Comparison of ENCODE assay signal across 17 cellular contexts in the genomic region with DNA sequence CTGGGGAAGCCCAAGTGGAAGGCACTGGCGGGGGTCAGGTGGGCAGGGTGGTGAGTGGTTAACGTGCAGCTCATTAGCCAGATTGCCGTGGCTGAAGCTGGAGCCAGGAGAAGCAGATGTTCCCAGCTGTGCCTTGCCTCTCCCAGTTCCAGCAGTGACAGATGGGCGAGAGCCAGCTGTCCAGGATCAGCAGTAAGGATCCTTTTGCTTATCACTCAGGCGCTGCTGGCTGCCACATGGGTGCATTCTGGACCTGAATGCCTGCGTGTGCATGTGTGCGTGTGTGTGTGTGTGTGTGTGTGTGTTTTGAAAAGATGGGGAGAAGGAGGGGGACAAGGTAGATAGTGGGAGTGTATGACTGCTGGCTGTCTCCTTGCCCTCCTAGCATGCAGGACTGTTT. TPM values are rescaled to one million over a fixed set of nuclear protein-coding genes. Genes with fewer than 3 reads are reported as not detected.
DNase-seq lines count a peak whose midpoint lies in the region; ATAC-seq and TF ChIP-seq lines count a peak whose summit lies in the region.
"Had no signal": no experiment of that assay in that cellular context is flagged by ENCODE, and none has a peak within 500 bp of the region (broad histone marks: within the 10 kb centered on the region; RNA-seq: fewer than 3 reads in every experiment).

No MANE protein-coding gene starts in this region.

- no peak overlapping the region for H3K4me3 ChIP-seq in H7 (ENCODE audit: insufficient read depth, low read depth, low read length)
- H3K4me3 ChIP-seq in heart left ventricle = no peak overlapping the region
- peak overlapping the region; percentile 100 for H3K4me3 ChIP-seq in parathyroid adenoma (ENCODE audit: low read depth, low read length)
- H3K4me3 ChIP-seq: GM12878, PC-9, right lobe of liver had no signal

- H3K27me3 ChIP-seq in H7 (ENCODE audit: control insufficient read depth, insufficient read depth, low read length) (no peaks in the 10 kb centered on the region), heart left ventricle (peaks cover 0 to 9% (median 0%) of the 10 kb centered on the region in 9 donors), parathyroid adenoma (ENCODE audit: control insufficient read depth, insufficient read depth, low read length) (no peaks in the 10 kb centered on the region)
- H3K27me3 ChIP-seq: right lobe of liver had no signal

- H3K79me2 ChIP-seq in parathyroid adenoma = peaks cover 11% of the 10 kb centered on the region

- peak; percentile 29 to 82 (median 70) for ATAC-seq in heart left ventricle
- ATAC-seq in HG02623 (IDR thresholded peaks at IDR 0.05; ENCODE audit: unreplicated experiment) = no peak
- ATAC-seq in HG03175 (IDR thresholded peaks at IDR 0.05; ENCODE audit: unreplicated experiment) = no peak
- ATAC-seq: GM12878, left colon, right lobe of liver had no signal

- peaks cover 0 to 30% (median 16%) of the 10 kb centered on the region in 12 donors for H3K4me1 ChIP-seq in heart left ventricle
- H3K4me1 ChIP-seq in parathyroid adenoma = peaks cover 12% of the 10 kb centered on the region

- H3K4me2 ChIP-seq in parathyroid adenoma (ENCODE audit: low read length) = peak overlapping the region; percentile 97
- H3K4me2 ChIP-seq: PC-9 had no signal

- TF ChIP-seq CTCF in heart left ventricle (IDR thresholded peaks at IDR 0.05) (no peak), parathyroid adenoma (IDR thresholded peaks at IDR 0.05) (no peak)

- DNase-seq in H7 = peak; percentile 41
- DNase-seq in NCI-H2171 treated with DMSO at 0.1 percent for 48 hours (lab: John Stamatoyannopoulos, UW) = peak; percentile 77
- peak; percentile 54 to 90 (median 79) for DNase-seq in heart left ventricle
- no peak for DNase-seq in globus pallidus (ENCODE audit: low spot score)
- DNase-seq in LoVo (ENCODE audit: low spot score) = no peak
- DNase-seq: activated CD4-positive, CD25-positive, alpha-beta regulatory T cell; naive B cell; NCI-H345; stimulated activated CD4-positive, alpha-beta T cell treated with anti-CD3 and anti-CD28 coated beads, Interleukin-4, amount 100 ng/mL, for 1 hour had no signal

- H3K27ac ChIP-seq in heart left ventricle = no peak overlapping the region
- H3K27ac ChIP-seq in parathyroid adenoma = no peak overlapping the region
- H3K27ac ChIP-seq: epithelial cell of prostate, PC-9, right lobe of liver had no signal

- TF ChIP-seq POLR2A in heart left ventricle (IDR thresholded peaks at IDR 0.05) = no peak

- H3K9ac ChIP-seq in parathyroid adenoma = no peak overlapping the region

- intact Hi-C loops in heart left ventricle (cut with DNase I) = loop anchor here in 1 of 10 donors (5.0 kb wide), 1 partner anchor 158 kb away; no protein-coding TSS in a partner anchor

- WGBS in heart left ventricle, 4 donors = 40 to 52% (median 44%) methylated on average over 6 to 7 of the region's 7 CpGs

- H3K9me3 ChIP-seq in heart left ventricle (no peaks in the 10 kb centered on the region), parathyroid adenoma (ENCODE audit: control insufficient read depth, low read length) (no peaks in the 10 kb centered on the region)
- H3K9me3 ChIP-seq: right lobe of liver had no signal

- peaks cover 24% of the 10 kb centered on the region for H3K36me3 ChIP-seq in H7 (replicated peaks; ENCODE audit: control insufficient read depth, insufficient read depth, low read length)
- no peaks in the 10 kb centered on the region for H3K36me3 ChIP-seq in heart left ventricle
- peaks cover 18% of the 10 kb centered on the region for H3K36me3 ChIP-seq in parathyroid adenoma (ENCODE audit: control insufficient read depth, insufficient read depth, low read length)
- H3K36me3 ChIP-seq: right lobe of liver had no signal

- H2AFZ ChIP-seq in parathyroid adenoma = no peak overlapping the region
- H2AFZ ChIP-seq: PC-9 had no signal

RNA-seq across cellular contexts. Expression of a gene that starts 3.5 kb away (rescaled TPM):
- total RNA-seq in H7 (2014; rRNA removed; shearing (Covaris generic)) = 176 and 189 TPM in 2 replicates
- total RNA-seq in heart left ventricle = under 1 TPM in 3 of 9 donors, not detected in 6; 0.06 to 0.51 (median 0.48) TPM
- under 1 TPM in 1 of 2 donors, not detected in 1; 0.04 TPM for polyA plus RNA-seq in heart left ventricle

RNA-seq across cellular contexts. Expression of a gene that starts 24.0 kb away (rescaled TPM):
- total RNA-seq in H7 (2014; rRNA removed; shearing (Covaris generic)) = 84.6 and 97.1 TPM in 2 replicates
- 100 to 1,000 TPM in 4 of 9 donors, 10 to 100 TPM in 5; 59.6 to 217 (median 79.4) TPM for total RNA-seq in heart left ventricle
- 100 to 1,000 TPM in 1 of 2 donors, 10 to 100 TPM in 1; 55.9 to 156 TPM for polyA plus RNA-seq in heart left ventricle

RNA-seq across cellular contexts. Expression of a gene that starts 38.1 kb away (rescaled TPM):
- not detected in 2 replicates for total RNA-seq in H7 (2014; rRNA removed; shearing (Covaris generic))
- total RNA-seq in heart left ventricle = not detected
- polyA plus RNA-seq in heart left ventricle = not detected
- total RNA-seq: GM12878, left colon, PC-9 had no signal
- polyA plus RNA-seq: GM12878 had no signal

RNA-seq across cellular contexts. Expression of a gene that starts 42.6 kb away (rescaled TPM):
- 11.9 and 16.9 TPM in 2 replicates for total RNA-seq in H7 (2014; rRNA removed; shearing (Covaris generic))
- under 1 TPM; 0.15 to 0.79 (median 0.42) TPM for total RNA-seq in heart left ventricle
- polyA plus RNA-seq in heart left ventricle = under 1 TPM; 0.19 to 0.25 TPM

Comparison
In these comparisons a context has a peak if more than half of its experiments do, and no peak if none do; other contexts are left out.
1. DNase-seq: peak in H7 (single experiment), NCI-H2171 treated with DMSO at 0.1 percent for 48 hours (single experiment) and heart left ventricle (5 of 5); none in globus pallidus (single experiment) and LoVo (single experiment).
2. ATAC-seq: peak in heart left ventricle (4 of 4); none in HG02623 (single experiment) and HG03175 (single experiment).
3. RNA of a gene that starts 3.5 kb away (total RNA-seq): 176 to 189 TPM in H7; 0.06 to 0.51 TPM in heart left ventricle; every median in the first group is over 100 times any median in the second.